Comparison of ENCODE assay signal across 8 cellular contexts in the genomic region with DNA sequence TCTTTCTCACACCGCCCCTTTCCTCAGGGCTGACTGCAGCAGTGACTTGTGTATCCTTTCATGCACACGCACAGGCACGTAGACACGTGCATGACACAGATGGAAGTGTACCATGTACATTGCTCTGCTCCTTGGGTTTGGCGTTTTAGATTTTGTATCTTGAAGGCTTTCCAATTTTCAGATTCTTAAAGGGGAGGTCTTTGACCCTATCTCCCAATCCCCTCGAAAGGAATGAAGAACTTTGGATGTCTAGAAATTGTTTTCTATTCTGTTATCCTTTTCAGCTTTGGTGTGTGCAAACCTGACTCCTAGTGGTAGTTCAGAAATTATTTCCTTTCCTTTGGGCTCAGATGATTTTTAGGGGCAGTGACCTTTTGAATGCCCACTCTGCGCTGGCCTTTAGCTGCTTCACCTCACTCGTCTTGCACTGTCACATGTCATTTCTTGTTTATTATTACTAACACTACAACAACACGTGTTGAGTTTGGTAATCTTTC.
DNase-seq lines count a peak whose midpoint lies in the region; ATAC-seq and TF ChIP-seq lines count a peak whose summit lies in the region.

No MANE protein-coding gene starts in this region.

- H3K4me3 Mint-ChIP-seq in T-cell, result no peak overlapping the region
- H3K4me3 Mint-ChIP-seq in glutamatergic neuron (ENCODE audit: unreplicated experiment), result no peak overlapping the region

- H4K20me1 ChIP-seq in hepatocyte (ENCODE audit: insufficient read depth, poor library complexity, severe bottlenecking), result peaks cover 4% of the 10 kb centered on the region

- no peaks in the 10 kb centered on the region for H3K9me2 ChIP-seq in hepatocyte (replicated peaks; ENCODE audit: insufficient read depth)

- H3K36me3 ChIP-seq in A673 (ENCODE audit: insufficient read depth, low read length, poor library complexity, severe bottlenecking), result no peaks in the 10 kb centered on the region
- no peaks in the 10 kb centered on the region for H3K36me3 ChIP-seq in hepatocyte (replicated peaks; ENCODE audit: insufficient read depth, low read depth)

- CTCF ChIA-PET in A673 (lab: Charles Lee), result interaction anchor here (0.6 to 0.7 kb wide), 2 partner anchors 409 to 772 kb away, joined by 3 to 4 read pairs; no protein-coding TSS in a partner anchor
- CTCF ChIA-PET in T-cell (lab: Charles Lee), result interaction anchor here (0.6 to 1.2 kb wide), 13 partner anchors 9 to 420 kb away, joined by 3 to 7 read pairs (median 3); no protein-coding TSS in a partner anchor

- no peaks in the 10 kb centered on the region for H3K4me1 ChIP-seq in A673 (ENCODE audit: insufficient read depth, low read length, poor library complexity, severe bottlenecking)
- H3K4me1 ChIP-seq in hepatocyte (ENCODE audit: insufficient read depth), result no peaks in the 10 kb centered on the region

- intact Hi-C loops in A673 (cut with micrococcal nuclease; ENCODE audit: unreplicated experiment), result no loop called here

- DNase-seq in A673 (ENCODE audit: low spot score) (no peak), T-cell (peak in 17 of 34 experiments; percentile 4 to 32 (median 14)), hepatocyte (ENCODE audit: low spot score) (no peak), cerebellar nuclear complex (lab: John Stamatoyannopoulos, UW) (no peak), NCI-H1048 (lab: John Stamatoyannopoulos, UW) (no peak), glutamatergic neuron (no peak), HUDEP-2 (lab: John Stamatoyannopoulos, UW; ENCODE audit: unreplicated experiment in 76 of 76) (no peak)

- H3K4me3 ChIP-seq in A673 (ENCODE audit: low read depth, low read length, poor library complexity, severe bottlenecking), result no peak overlapping the region
- H3K4me3 ChIP-seq in hepatocyte, result no peak overlapping the region

- ATAC-seq in T-cell (replicated peaks in 1 of 4), result peak; percentile 35 to 92 (median 68)

- no peak overlapping the region for H3K27ac Mint-ChIP-seq in T-cell
- H3K27ac Mint-ChIP-seq in glutamatergic neuron (ENCODE audit: unreplicated experiment), result no peak overlapping the region

- 87% methylated on average over 9 of the region's 9 CpGs for WGBS in hepatocyte (ENCODE audit: low lambda C conversion rate, missing lambda C conversion rate)

- H3K9me3 Mint-ChIP-seq in T-cell (no peaks in the 10 kb centered on the region), glutamatergic neuron (ENCODE audit: unreplicated experiment) (no peaks in the 10 kb centered on the region)

- POLR2A ChIA-PET in A673 (lab: Charles Lee; ENCODE audit: low non-redundant PET) (no interaction called here), T-cell (lab: Charles Lee) (interaction anchor here in 1 of 2 donors (0.7 kb wide), 2 partner anchors 371 to 985 kb away, joined by 4 to 5 read pairs; no protein-coding TSS in a partner anchor)

- no peak overlapping the region for H2AFZ ChIP-seq in hepatocyte

- BruUV-seq in A673 (replicated peaks; lab: Mats Ljungman, UMichigan), result no TSS peak

- H3K9me3 ChIP-seq in A673 (ENCODE audit: low read depth, low read length, poor library complexity, severe bottlenecking), result no peaks in the 10 kb centered on the region
- no peaks in the 10 kb centered on the region for H3K9me3 ChIP-seq in hepatocyte (ENCODE audit: low read depth)

- H3K4me2 ChIP-seq in hepatocyte, result no peak overlapping the region

- H3K27me3 ChIP-seq in A673 (replicated peaks; ENCODE audit: insufficient read depth, low read depth, low read length, poor library complexity) (no peaks in the 10 kb centered on the region), hepatocyte (no peaks in the 10 kb centered on the region)

- TF ChIP-seq CTCF in A673 (conservative IDR thresholded peaks at IDR 0.05; ENCODE audit: low read depth, low read length), result peak; percentile 34; the same call in 1 of the 2 replicates
- peak; percentile 46; the same call in 2 of the 3 replicates for TF ChIP-seq CTCF in GM12872 (IDR thresholded peaks at IDR 0.05; ENCODE audit: insufficient read depth, low read depth, low read length)
- TF ChIP-seq CTCF in hepatocyte (IDR thresholded peaks at IDR 0.05; ENCODE audit: poor library complexity), result peak; percentile 48
- no peak for TF ChIP-seq CTCF in glutamatergic neuron (IDR thresholded peaks at IDR 0.05; ENCODE audit: partially characterized antibody, unreplicated experiment)

- H3K27ac ChIP-seq in A673 (ENCODE audit: low read depth, low read length, poor library complexity, severe bottlenecking) (no peak overlapping the region), hepatocyte (no peak overlapping the region)

- peaks cover 87% of the 10 kb centered on the region for H3K79me2 ChIP-seq in hepatocyte

- H3K4me1 Mint-ChIP-seq in T-cell (peaks cover 48 to 62% (median 56%) of the 10 kb centered on the region in 3 donors), glutamatergic neuron (ENCODE audit: low read depth, unreplicated experiment) (peaks cover 7% of the 10 kb centered on the region)

- H3K27me3 Mint-ChIP-seq in T-cell (no peaks in the 10 kb centered on the region), glutamatergic neuron (ENCODE audit: unreplicated experiment) (no peaks in the 10 kb centered on the region)

- H3K36me3 Mint-ChIP-seq in T-cell (peaks cover 12% of the 10 kb centered on the region), glutamatergic neuron (ENCODE audit: unreplicated experiment) (no peaks in the 10 kb centered on the region)
